Comparison of ENCODE assay signal across 7 cellular contexts in the genomic region with DNA sequence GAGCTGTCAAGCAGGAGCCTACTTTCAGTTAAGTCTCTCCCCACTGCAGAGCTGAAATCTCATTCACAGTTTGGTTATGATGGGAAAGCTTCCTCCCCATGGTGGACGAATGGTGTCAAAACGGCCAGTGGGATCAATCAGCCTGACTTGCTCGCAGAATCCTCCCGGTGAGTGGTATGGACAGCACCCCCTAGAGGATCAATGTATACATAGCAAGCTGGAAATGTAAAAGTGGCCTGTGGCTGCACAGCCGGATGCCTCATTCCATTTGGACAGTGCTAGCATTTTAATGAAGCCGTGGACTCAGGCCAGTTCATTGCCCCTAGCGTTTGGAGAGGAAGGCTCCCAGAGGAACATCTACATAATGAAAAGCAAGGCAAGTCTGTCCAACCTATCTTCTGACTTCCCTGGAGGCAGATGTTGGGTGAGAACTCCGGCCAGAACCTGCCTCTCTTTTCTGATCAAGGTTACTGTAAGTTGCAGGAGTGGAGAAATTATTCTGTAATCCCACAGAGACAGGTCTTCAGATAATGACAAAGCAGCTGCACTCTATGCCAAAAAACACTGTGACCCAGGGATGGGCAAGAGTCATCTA.
DNase-seq lines count a peak whose midpoint lies in the region; ATAC-seq and TF ChIP-seq lines count a peak whose summit lies in the region.

No MANE protein-coding gene starts in this region.

- CTCF ChIA-PET in naive thymus-derived CD4-positive, alpha-beta T cell (lab: Charles Lee): no interaction called here

- 11 to 27% methylated on average over 5 to 8 of the region's 8 CpGs for WGBS in body of pancreas, 2 donors
- WGBS in liver: 25% methylated on average over 8 of the region's 8 CpGs

- H3K79me2 ChIP-seq in MM.1S (ENCODE audit: low read length): no peaks in the 10 kb centered on the region

- H3K9me3 ChIP-seq in MM.1S (replicated peaks; ENCODE audit: insufficient read depth, low read length): no peaks in the 10 kb centered on the region
- H3K9me3 ChIP-seq in body of pancreas: no peaks in the 10 kb centered on the region
- no peaks in the 10 kb centered on the region for H3K9me3 ChIP-seq in liver (ENCODE audit: control insufficient read depth in 4 of 4, low read length in 3 of 4)
- H3K9me3 ChIP-seq in naive thymus-derived CD4-positive, alpha-beta T cell (ENCODE audit: control insufficient read depth in 2 of 3, low read length in 3 of 3): no peaks in the 10 kb centered on the region

- peak; percentile 64 for TF ChIP-seq CTCF in GM13977 (IDR thresholded peaks at IDR 0.05; ENCODE audit: extremely low read depth, insufficient read depth, missing control alignments)
- TF ChIP-seq CTCF in MM.1S (IDR thresholded peaks at IDR 0.05; ENCODE audit: low read length): peak; percentile 51
- TF ChIP-seq CTCF in body of pancreas (IDR thresholded peaks at IDR 0.05): peak in 4 of 7 experiments; percentile 11 to 40 (median 26)
- TF ChIP-seq CTCF in liver (IDR thresholded peaks at IDR 0.05; ENCODE audit: low read depth, low read length, missing input control): peak; percentile 29

- H3K9me2 ChIP-seq in MM.1S (replicated peaks; ENCODE audit: insufficient read depth, low read length): no peaks in the 10 kb centered on the region

- H3K36me3 Mint-ChIP-seq in naive thymus-derived CD4-positive, alpha-beta T cell: peaks cover 0 to 4% (median 0%) of the 10 kb centered on the region in 5 donors

- no peaks in the 10 kb centered on the region for H3K4me1 Mint-ChIP-seq in naive thymus-derived CD4-positive, alpha-beta T cell

- TF ChIP-seq RAD21 in liver (IDR thresholded peaks at IDR 0.05): peak; percentile 42 to 64

- intact Hi-C loops in body of pancreas (cut with DNase I): no loop called here
- intact Hi-C loops in naive thymus-derived CD4-positive, alpha-beta T cell (cut with micrococcal nuclease): no loop called here

- no peak overlapping the region for H3K4me2 ChIP-seq in MM.1S (ENCODE audit: low read depth, low read length)

- TF ChIP-seq POLR2A in body of pancreas (IDR thresholded peaks at IDR 0.05): no peak

- in situ Hi-C loops in GM13977 (cut with MboI; ENCODE audit: low pct_unique_long_range_greater_than_20kb, low sequenced_read_pairs, unreplicated experiment): no loop called here

- H3K27ac ChIP-seq in MM.1S (ENCODE audit: low read length) (no peak overlapping the region), body of pancreas (no peak overlapping the region), liver (ENCODE audit: low read depth in 1 of 2, low read length in 2 of 2) (no peak overlapping the region)
- no peak overlapping the region for H3K27ac ChIP-seq in naive thymus-derived CD4-positive, alpha-beta T cell (ENCODE audit: low read depth, low read length)

- H3K36me3 ChIP-seq in MM.1S (replicated peaks; ENCODE audit: insufficient read depth, low read length) (no peaks in the 10 kb centered on the region), body of pancreas (replicated peaks in 1 of 2; ENCODE audit: insufficient read depth in 1 of 2, low read depth in 2 of 2) (no peaks in the 10 kb centered on the region), liver (ENCODE audit: control insufficient read depth in 4 of 4, insufficient read depth in 3 of 4, low read depth in 1 of 4, low read length in 3 of 4) (no peaks in the 10 kb centered on the region)
- no peaks in the 10 kb centered on the region for H3K36me3 ChIP-seq in naive thymus-derived CD4-positive, alpha-beta T cell (ENCODE audit: control insufficient read depth in 2 of 3, insufficient read depth in 3 of 3, low read length in 3 of 3)

- peaks cover 0 to 11% (median 0%) of the 10 kb centered on the region in 11 donors for H3K9me3 Mint-ChIP-seq in naive thymus-derived CD4-positive, alpha-beta T cell

- H2AFZ ChIP-seq in MM.1S (ENCODE audit: low read length): no peak overlapping the region

- DNase-seq in GM13977 (ENCODE audit: low spot score) (peak; percentile 55), MM.1S (no peak), body of pancreas (no peak)
- DNase-seq in naive thymus-derived CD4-positive, alpha-beta T cell: no peak

- peaks cover 0 to 6% (median 5%) of the 10 kb centered on the region in 5 donors for H3K27me3 Mint-ChIP-seq in naive thymus-derived CD4-positive, alpha-beta T cell

- H3K27ac Mint-ChIP-seq in naive thymus-derived CD4-positive, alpha-beta T cell: no peak overlapping the region

- ATAC-seq in body of pancreas: no peak
- ATAC-seq in naive thymus-derived CD4-positive, alpha-beta T cell: no peak
- no peak for ATAC-seq in GM21576 (IDR thresholded peaks at IDR 0.05; ENCODE audit: unreplicated experiment)
- ATAC-seq in GM21717 (IDR thresholded peaks at IDR 0.05; ENCODE audit: unreplicated experiment): no peak

- POLR2A ChIA-PET in naive thymus-derived CD4-positive, alpha-beta T cell (lab: Charles Lee): no interaction called here

- H3F3A ChIP-seq in MM.1S (ENCODE audit: insufficient read depth, low read length): no peaks in the 10 kb centered on the region

- no peak overlapping the region for H3K4me3 ChIP-seq in MM.1S (ENCODE audit: low read length)
- no peak overlapping the region for H3K4me3 ChIP-seq in body of pancreas
- no peak overlapping the region for H3K4me3 ChIP-seq in liver (ENCODE audit: low read depth in 1 of 3, low read length in 3 of 3)
- H3K4me3 ChIP-seq in naive thymus-derived CD4-positive, alpha-beta T cell (ENCODE audit: low read length): no peak overlapping the region

- no peak overlapping the region for H3K4me3 Mint-ChIP-seq in naive thymus-derived CD4-positive, alpha-beta T cell

- no peaks in the 10 kb centered on the region for H3K27me3 ChIP-seq in MM.1S (replicated peaks; ENCODE audit: insufficient read depth, low read length)
- H3K27me3 ChIP-seq in body of pancreas: no peaks in the 10 kb centered on the region
- no peaks in the 10 kb centered on the region for H3K27me3 ChIP-seq in liver (ENCODE audit: control insufficient read depth in 4 of 4, insufficient read depth in 4 of 4, low read length in 3 of 4)
- H3K27me3 ChIP-seq in naive thymus-derived CD4-positive, alpha-beta T cell (ENCODE audit: control insufficient read depth in 2 of 2, insufficient read depth in 2 of 2, low read length in 2 of 2): no peaks in the 10 kb centered on the region

- H3K4me1 ChIP-seq in MM.1S (ENCODE audit: low read length) (no peaks in the 10 kb centered on the region), body of pancreas (no peaks in the 10 kb centered on the region), liver (ENCODE audit: control insufficient read depth in 4 of 4, insufficient read depth in 4 of 4, low read length in 3 of 4) (no peaks in the 10 kb centered on the region)
- no peaks in the 10 kb centered on the region for H3K4me1 ChIP-seq in naive thymus-derived CD4-positive, alpha-beta T cell (ENCODE audit: control insufficient read depth in 2 of 2, insufficient read depth in 2 of 2, low read length in 2 of 2)

- no peaks in the 10 kb centered on the region for H4K20me1 ChIP-seq in MM.1S (ENCODE audit: insufficient read depth, low read length)

- H3K9ac ChIP-seq in MM.1S (ENCODE audit: low read length) (no peak overlapping the region), liver (ENCODE audit: low read depth in 1 of 2, low read length in 2 of 2) (no peak overlapping the region)

TF ChIP-seq in liver, 16 proteins besides CTCF, POLR2A, EP300 and RAD21 (continues in another document):
- TF ChIP-seq FOXA1 (IDR thresholded peaks at IDR 0.05): no peak
- no peak for TF ChIP-seq GABPA (IDR thresholded peaks at IDR 0.05 in 1 of 2, conservative IDR thresholded peaks at IDR 0.05 in 1 of 2)
- TF ChIP-seq HNF4G (IDR thresholded peaks at IDR 0.05): no peak
- TF ChIP-seq JUND (IDR thresholded peaks at IDR 0.05): no peak
- no peak for TF ChIP-seq EGR1 (IDR thresholded peaks at IDR 0.05; ENCODE audit: low read depth in 2 of 2)
- TF ChIP-seq, protein P1, sequence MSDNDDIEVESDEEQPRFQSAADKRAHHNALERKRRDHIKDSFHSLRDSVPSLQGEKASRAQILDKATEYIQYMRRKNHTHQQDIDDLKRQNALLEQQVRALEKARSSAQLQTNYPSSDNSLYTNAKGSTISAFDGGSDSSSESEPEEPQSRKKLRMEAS (IDR thresholded peaks at IDR 0.05): no peak
- TF ChIP-seq NR2F2 (IDR thresholded peaks at IDR 0.05): no peak
- no peak for TF ChIP-seq YY1 (IDR thresholded peaks at IDR 0.05)
- TF ChIP-seq SP1 (IDR thresholded peaks at IDR 0.05): no peak
- TF ChIP-seq, protein P2, sequence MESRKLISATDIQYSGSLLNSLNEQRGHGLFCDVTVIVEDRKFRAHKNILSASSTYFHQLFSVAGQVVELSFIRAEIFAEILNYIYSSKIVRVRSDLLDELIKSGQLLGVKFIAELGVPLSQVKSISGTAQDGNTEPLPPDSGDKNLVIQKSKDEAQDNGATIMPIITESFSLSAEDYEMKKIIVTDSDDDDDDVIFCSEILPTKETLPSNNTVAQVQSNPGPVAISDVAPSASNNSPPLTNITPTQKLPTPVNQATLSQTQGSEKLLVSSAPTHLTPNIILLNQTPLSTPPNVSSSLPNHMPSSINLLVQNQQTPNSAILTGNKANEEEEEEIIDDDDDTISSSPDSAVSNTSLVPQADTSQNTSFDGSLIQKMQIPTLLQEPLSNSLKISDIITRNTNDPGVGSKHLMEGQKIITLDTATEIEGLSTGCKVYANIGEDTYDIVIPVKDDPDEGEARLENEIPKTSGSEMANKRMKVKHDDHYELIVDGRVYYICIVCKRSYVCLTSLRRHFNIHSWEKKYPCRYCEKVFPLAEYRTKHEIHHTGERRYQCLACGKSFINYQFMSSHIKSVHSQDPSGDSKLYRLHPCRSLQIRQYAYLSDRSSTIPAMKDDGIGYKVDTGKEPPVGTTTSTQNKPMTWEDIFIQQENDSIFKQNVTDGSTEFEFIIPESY (IDR thresholded peaks at IDR 0.05): no peak
